1 cellular context compared by ENCODE assay signal in genomic region chr10:68988530-68989316, GRCh38.
TF ChIP-seq lines count a peak whose summit lies in the region.

Gene KIFBP, plus strand, starts transcription at chr10:68988803. Its CDS starts 30 bp downstream, at chr10:68988833.

TF ChIP-seq in WTC11, 78 proteins besides CTCF, POLR2A, EP300 and RAD21 (continued from another document):
- no peak for TF ChIP-seq ZNF281 (CRISPR knock-in tag; IDR thresholded peaks at IDR 0.05)
- TF ChIP-seq STAT6 (CRISPR knock-in tag; conservative IDR thresholded peaks at IDR 0.05; ENCODE audit: low read depth): no peak
- TF ChIP-seq MYBL2 (CRISPR knock-in tag; IDR thresholded peaks at IDR 0.05): peak; percentile 47; the same call in 1 of the 2 replicates
- TF ChIP-seq ZNF423 (CRISPR knock-in tag; IDR thresholded peaks at IDR 0.05): no peak
- TF ChIP-seq NR2C2 (CRISPR knock-in tag; IDR thresholded peaks at IDR 0.05): no peak
- TF ChIP-seq PRDM15 (CRISPR knock-in tag; IDR thresholded peaks at IDR 0.05): no peak
- TF ChIP-seq RORB (CRISPR knock-in tag; IDR thresholded peaks at IDR 0.05): no peak
- no peak for TF ChIP-seq MLX (CRISPR knock-in tag; IDR thresholded peaks at IDR 0.05)
- no peak for TF ChIP-seq ZNF396 (CRISPR knock-in tag; IDR thresholded peaks at IDR 0.05; ENCODE audit: borderline replicate concordance)
- no peak for TF ChIP-seq ATF3 (CRISPR knock-in tag; conservative IDR thresholded peaks at IDR 0.05)
- TF ChIP-seq E2F4 (CRISPR knock-in tag; IDR thresholded peaks at IDR 0.05; ENCODE audit: borderline replicate concordance, low read depth): no peak
- TF ChIP-seq ESRRA (CRISPR knock-in tag; IDR thresholded peaks at IDR 0.05; ENCODE audit: borderline replicate concordance): no peak
- no peak for TF ChIP-seq ZNF671 (CRISPR knock-in tag; IDR thresholded peaks at IDR 0.05)
- TF ChIP-seq ZMAT4 (CRISPR knock-in tag; IDR thresholded peaks at IDR 0.05): 0 out of 2 replicates have a peak, but pooled peaks have one; percentile 44
- TF ChIP-seq SMAD3 (CRISPR knock-in tag; IDR thresholded peaks at IDR 0.05; ENCODE audit: borderline replicate concordance): no peak
- no peak for TF ChIP-seq CREB1 (CRISPR knock-in tag; IDR thresholded peaks at IDR 0.05)
- TF ChIP-seq PRRX2 (CRISPR knock-in tag; IDR thresholded peaks at IDR 0.05): no peak
- TF ChIP-seq NFYB (CRISPR knock-in tag; conservative IDR thresholded peaks at IDR 0.05; ENCODE audit: low read depth): peak; percentile 79
- TF ChIP-seq ATF1 (CRISPR knock-in tag; IDR thresholded peaks at IDR 0.05): no peak
- TF ChIP-seq CREM (CRISPR knock-in tag; IDR thresholded peaks at IDR 0.05): no peak
- no peak for TF ChIP-seq CBFB (CRISPR knock-in tag; IDR thresholded peaks at IDR 0.05; ENCODE audit: low read depth)
- peak; percentile 49; the same call in 1 of the 2 replicates for TF ChIP-seq TEAD4 (CRISPR knock-in tag; IDR thresholded peaks at IDR 0.05)
- no peak for TF ChIP-seq NFATC4 (CRISPR knock-in tag; IDR thresholded peaks at IDR 0.05)
- no peak for TF ChIP-seq SOX15 (CRISPR knock-in tag; IDR thresholded peaks at IDR 0.05)
- TF ChIP-seq OVOL2 (CRISPR knock-in tag; IDR thresholded peaks at IDR 0.05; ENCODE audit: borderline replicate concordance): no peak
- TF ChIP-seq IRF1 (CRISPR knock-in tag; IDR thresholded peaks at IDR 0.05): no peak
- TF ChIP-seq TEAD1 (CRISPR knock-in tag; IDR thresholded peaks at IDR 0.05): 0 out of 2 replicates have a peak, but pooled peaks have one; percentile 80
- TF ChIP-seq ZNF416 (CRISPR knock-in tag; IDR thresholded peaks at IDR 0.05): no peak
- TF ChIP-seq FOXJ3 (CRISPR knock-in tag; IDR thresholded peaks at IDR 0.05; ENCODE audit: borderline replicate concordance): no peak
- TF ChIP-seq NR1H2 (CRISPR knock-in tag; IDR thresholded peaks at IDR 0.05): no peak
- TF ChIP-seq TCF7 (CRISPR knock-in tag; IDR thresholded peaks at IDR 0.05; ENCODE audit: low read depth): no peak; the same call in 1 of the 2 replicates
- no peak for TF ChIP-seq USF2 (CRISPR knock-in tag; IDR thresholded peaks at IDR 0.05)
- TF ChIP-seq GTF2I (CRISPR knock-in tag; conservative IDR thresholded peaks at IDR 0.05): no peak
- TF ChIP-seq FOXP1 (CRISPR knock-in tag; IDR thresholded peaks at IDR 0.05; ENCODE audit: borderline replicate concordance): peak; percentile 79; the same call in 1 of the 2 replicates
- no peak for TF ChIP-seq FOXP4 (CRISPR knock-in tag; IDR thresholded peaks at IDR 0.05)
- no peak for TF ChIP-seq ZBTB21 (CRISPR knock-in tag; IDR thresholded peaks at IDR 0.05; ENCODE audit: borderline replicate concordance)
- TF ChIP-seq SMAD4 (CRISPR knock-in tag; IDR thresholded peaks at IDR 0.05): no peak
- peak; percentile 83 for TF ChIP-seq ZNF232 (CRISPR knock-in tag; IDR thresholded peaks at IDR 0.05)
- peak; percentile 22; the same call in 1 of the 2 replicates for TF ChIP-seq GABPB1 (CRISPR knock-in tag; IDR thresholded peaks at IDR 0.05)
- no peak for TF ChIP-seq TP53 (CRISPR knock-in tag; IDR thresholded peaks at IDR 0.05)
- peak; percentile 58; the same call in 1 of the 2 replicates for TF ChIP-seq ETV6 (CRISPR knock-in tag; IDR thresholded peaks at IDR 0.05)
- no peak for TF ChIP-seq ZNF317 (CRISPR knock-in tag; IDR thresholded peaks at IDR 0.05; ENCODE audit: borderline replicate concordance, low read depth)
